In genomic region chr18:79754831-79755351, GRCh38 we compare ENCODE assay signal across 26 cellular contexts. TPM values are rescaled to one million over a fixed set of nuclear protein-coding genes. Genes with fewer than 3 reads are reported as not detected.
"Had no signal": no experiment of that assay in that cellular context is flagged by ENCODE, and none has a peak within 500 bp of the region (broad histone marks: within the 10 kb centered on the region; RNA-seq: fewer than 3 reads in every experiment).

No MANE protein-coding gene starts in this region.

- H3K27me3 ChIP-seq: body of pancreas, heart right ventricle, right atrium auricular region, vagina had no signal

- H3K4me3 ChIP-seq: body of pancreas, heart right ventricle, lower lobe of right lung, right atrium auricular region, thoracic aorta, vagina had no signal

- ATAC-seq: activated CD8-positive, alpha-beta T cell treated with anti-CD3 and anti-CD28 coated beads for 36 hours; body of pancreas; effector memory CD8-positive, alpha-beta T cell; SK-N-SH treated with all-trans-retinoic acid at 6 μM for 48 hours; T-helper 17 cell had no signal

- H3K4me3 Mint-ChIP-seq: activated CD4-positive, alpha-beta T cell treated with anti-CD3 and anti-CD28 coated beads, Interleukin-2, amount 10 ng/mL, durations not matched to agents 7 days and 5 days; activated CD8-positive, alpha-beta T cell treated with anti-CD3 and anti-CD28 coated beads for 36 hours; activated T-cell treated with anti-CD3 and anti-CD28 coated beads, Interleukin-2, amount 50 U/mL, for 72 hours; effector memory CD8-positive, alpha-beta T cell; nephron progenitor cell; T-helper 17 cell had no signal

- DNase-seq: activated CD4-positive, alpha-beta T cell treated with anti-CD3 and anti-CD28 coated beads for 1 hour; activated CD4-positive, alpha-beta T cell treated with anti-CD3 and anti-CD28 coated beads, Interleukin-2, amount 10 ng/mL, durations not matched to agents 7 days and 5 days; activated CD8-positive, alpha-beta T cell treated with anti-CD3 and anti-CD28 coated beads for 36 hours; activated naive CD4-positive, alpha-beta T cell treated with anti-CD3 and anti-CD28 coated beads, Interleukin-2, amount 50 U/mL, for 16 hours; activated T-cell treated with anti-CD3 and anti-CD28 coated beads, Interleukin-2, amount 50 U/mL, for 72 hours; cortex of kidney; effector memory CD8-positive, alpha-beta T cell; heart right ventricle; lower lobe of right lung; mesenchymal stem cell; nephron progenitor cell; stimulated activated CD4-positive, alpha-beta T cell treated with anti-CD3 and anti-CD28 coated beads, Interleukin-2, amount 100 ng/mL, for 48 hours; stimulated activated naive CD8-positive, alpha-beta T cell treated with anti-CD3 and anti-CD28 coated beads, Interleukin-15, Interleukin-2, amounts not matched to agents 100 U/mL and 50 U/mL, for 24 hours; T-helper 17 cell; T1000; trophoblast cell; WERI-Rb-1 had no signal

- H3K27me3 Mint-ChIP-seq: activated CD4-positive, alpha-beta T cell treated with anti-CD3 and anti-CD28 coated beads, Interleukin-2, amount 10 ng/mL, durations not matched to agents 7 days and 5 days; activated CD8-positive, alpha-beta T cell treated with anti-CD3 and anti-CD28 coated beads for 36 hours; effector memory CD8-positive, alpha-beta T cell; T-helper 17 cell had no signal

- H3K27ac Mint-ChIP-seq: activated CD8-positive, alpha-beta T cell treated with anti-CD3 and anti-CD28 coated beads for 36 hours; activated T-cell treated with anti-CD3 and anti-CD28 coated beads, Interleukin-2, amount 50 U/mL, for 72 hours; effector memory CD8-positive, alpha-beta T cell; T-helper 17 cell had no signal

- H3K27ac ChIP-seq: body of pancreas, heart right ventricle, lower lobe of right lung, parathyroid adenoma, right atrium auricular region, thoracic aorta, vagina, WERI-Rb-1 had no signal

- H3K9me3 ChIP-seq: body of pancreas, vagina had no signal

- H3K4me1 Mint-ChIP-seq: activated CD4-positive, alpha-beta T cell treated with anti-CD3 and anti-CD28 coated beads, Interleukin-2, amount 10 ng/mL, durations not matched to agents 7 days and 5 days; T-helper 17 cell had no signal

- H3K4me1 ChIP-seq: body of pancreas, heart right ventricle, lower lobe of right lung, parathyroid adenoma, right atrium auricular region, vagina had no signal

RNA-seq across cellular contexts. Expression of gene KCNG2, which starts 42.8 kb away (rescaled TPM):
- total RNA-seq: activated CD4-positive, alpha-beta T cell treated with anti-CD3 and anti-CD28 coated beads, Interleukin-2, amount 10 ng/mL, durations not matched to agents 7 days and 5 days; activated CD8-positive, alpha-beta T cell treated with anti-CD3 and anti-CD28 coated beads for 36 hours; activated T-cell treated with anti-CD3 and anti-CD28 coated beads, Interleukin-2, amount 50 U/mL, for 72 hours; body of pancreas; endothelial cell of umbilical vein; kidney epithelial cell; pulmonary artery endothelial cell; right atrium auricular region; T-helper 17 cell; vagina had no signal
- polyA plus RNA-seq: endothelial cell of umbilical vein had no signal
